ENCODE assay signal across 9 cellular contexts in genomic region chr3:63228677-63229076, GRCh38. TPM values are rescaled to one million over a fixed set of nuclear protein-coding genes. Genes with fewer than 3 reads are reported as not detected.
DNase-seq lines count a peak whose midpoint lies in the region; ATAC-seq and TF ChIP-seq lines count a peak whose summit lies in the region.
"Had no signal": no experiment of that assay in that cellular context is flagged by ENCODE, and none has a peak within 500 bp of the region (broad histone marks: within the 10 kb centered on the region; RNA-seq: fewer than 3 reads in every experiment).

No MANE protein-coding gene starts in this region.

- peaks cover 8% of the 10 kb centered on the region for H3K4me1 Mint-ChIP-seq in stimulated activated memory B cell treated with anti-CD40 and anti-IgM and Interleukin-4, amounts not matched to agents 10 μg/mL and 1 μg/mL and 100 μg/mL, for 72 hours

- DNase-seq in GM03348 (ENCODE audit: low spot score) (peak; percentile 56), Kasumi-1 (lab: John Stamatoyannopoulos, UW) (peak; percentile 25 to 62), SK-N-DZ (ENCODE audit: low spot score) (peak; percentile 73), heart left ventricle (no peak), OCI-M2 (lab: John Stamatoyannopoulos, UW; ENCODE audit: unreplicated experiment) (no peak), activated gamma-delta T cell (lab: John Stamatoyannopoulos, UW) (no peak)

- WGBS in heart left ventricle, 4 donors, result 17 to 23% (median 19%) methylated on average over 6 of the region's 6 CpGs

- H3K27me3 Mint-ChIP-seq in stimulated activated memory B cell treated with anti-CD40 and anti-IgM and Interleukin-4, amounts not matched to agents 10 μg/mL and 1 μg/mL and 100 μg/mL, for 72 hours, result no peaks in the 10 kb centered on the region
- H3K27me3 Mint-ChIP-seq: activated naive CD8-positive, alpha-beta T cell had no signal

- peak; percentile 74 for ATAC-seq in GM21528 (IDR thresholded peaks at IDR 0.05; ENCODE audit: low FRiP score, unreplicated experiment)
- ATAC-seq in heart left ventricle, result peak in 1 of 4 donors; percentile 50
- no peak for ATAC-seq in stimulated activated memory B cell treated with anti-CD40 and anti-IgM and Interleukin-4, amounts not matched to agents 10 μg/mL and 1 μg/mL and 100 μg/mL, for 72 hours

- no peaks in the 10 kb centered on the region for H3K9me3 Mint-ChIP-seq in stimulated activated memory B cell treated with anti-CD40 and anti-IgM and Interleukin-4, amounts not matched to agents 10 μg/mL and 1 μg/mL and 100 μg/mL, for 72 hours

- no peaks in the 10 kb centered on the region for H3K9me3 ChIP-seq in heart left ventricle

- no peaks in the 10 kb centered on the region for H3K27me3 ChIP-seq in heart left ventricle

- H3K36me3 ChIP-seq in heart left ventricle, result no peaks in the 10 kb centered on the region

- H3K4me3 Mint-ChIP-seq in stimulated activated memory B cell treated with anti-CD40 and anti-IgM and Interleukin-4, amounts not matched to agents 10 μg/mL and 1 μg/mL and 100 μg/mL, for 72 hours, result peak overlapping the region; percentile 9
- H3K4me3 Mint-ChIP-seq: activated naive CD8-positive, alpha-beta T cell had no signal

- H3K4me1 ChIP-seq in heart left ventricle, result peaks cover 0 to 7% (median 0%) of the 10 kb centered on the region in 12 donors

- no peak overlapping the region for H3K27ac Mint-ChIP-seq in stimulated activated memory B cell treated with anti-CD40 and anti-IgM and Interleukin-4, amounts not matched to agents 10 μg/mL and 1 μg/mL and 100 μg/mL, for 72 hours
- H3K27ac Mint-ChIP-seq: activated naive CD8-positive, alpha-beta T cell had no signal

- peak; percentile 17 to 63 (median 48) for TF ChIP-seq CTCF in heart left ventricle (IDR thresholded peaks at IDR 0.05)

- TF ChIP-seq POLR2A in heart left ventricle (IDR thresholded peaks at IDR 0.05), result no peak

- H3K4me3 ChIP-seq in heart left ventricle, result no peak overlapping the region

- H3K27ac ChIP-seq in heart left ventricle, result no peak overlapping the region

- H3K36me3 Mint-ChIP-seq in stimulated activated memory B cell treated with anti-CD40 and anti-IgM and Interleukin-4, amounts not matched to agents 10 μg/mL and 1 μg/mL and 100 μg/mL, for 72 hours, result no peaks in the 10 kb centered on the region
- H3K36me3 Mint-ChIP-seq: activated naive CD8-positive, alpha-beta T cell had no signal

- intact Hi-C loops in heart left ventricle (cut with DNase I), result loop anchor here in 7 of 10 donors (5.0 to 10.0 kb wide), 5 partner anchors 561 to 606 kb away; no protein-coding TSS in a partner anchor

RNA-seq across cellular contexts. Expression of gene SYNPR, which starts 49.4 kb away (rescaled TPM):
- 0.08 TPM in 1 of 2 replicates, not detected in the other for polyA plus RNA-seq in SK-N-DZ (2014; cell fraction: cytosol; rRNA removed)
- polyA plus RNA-seq in SK-N-DZ (2014; cell fraction: nucleus; rRNA removed), result not detected in 2 replicates
- total RNA-seq in heart left ventricle, result 1 to 10 TPM in 1 of 9 donors, under 1 TPM in 2, not detected in 6; 0.11 to 1.0 (median 0.69) TPM
- under 1 TPM in 1 of 2 donors, not detected in 1; 0.12 TPM for polyA plus RNA-seq in heart left ventricle

Comparison
In these comparisons a context has a peak if more than half of its experiments do, and no peak if none do; other contexts are left out.
1. DNase-seq: peak in GM03348 (single experiment), Kasumi-1 (2 of 2) and SK-N-DZ (single experiment); none in heart left ventricle (0 of 5), OCI-M2 (single experiment) and activated gamma-delta T cell (single experiment).